32 cellular contexts compared by ENCODE assay signal in the genomic region with DNA sequence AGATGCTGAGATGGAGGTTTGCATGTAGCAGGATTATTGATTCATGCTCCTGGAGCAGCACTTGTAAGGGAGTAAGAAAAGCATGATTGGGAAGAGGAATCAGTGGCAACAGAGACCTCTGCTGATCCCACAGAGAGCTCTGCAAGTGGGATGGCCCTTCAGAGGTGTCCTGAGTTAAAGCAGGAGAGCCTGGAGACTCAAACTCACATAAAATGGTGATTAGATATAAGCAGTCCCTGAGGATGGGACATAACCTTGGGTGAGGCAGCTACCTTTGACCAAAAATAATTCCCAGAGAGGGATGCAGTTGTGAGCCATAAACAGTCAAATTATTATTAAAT. TPM values are rescaled to one million over a fixed set of nuclear protein-coding genes. Genes with fewer than 3 reads are reported as not detected.
"Had no signal": no experiment of that assay in that cellular context is flagged by ENCODE, and none has a peak within 500 bp of the region (broad histone marks: within the 10 kb centered on the region; RNA-seq: fewer than 3 reads in every experiment).

No MANE protein-coding gene starts in this region.

- H3K36me3 Mint-ChIP-seq: activated CD4-positive, alpha-beta memory T cell treated with anti-CD3 and anti-CD28 coated beads for 36 hours; activated CD8-positive, alpha-beta memory T cell treated with anti-CD3 and anti-CD28 coated beads, Interleukin-2, amount 10 ng/mL, durations not matched to agents 7 days and 5 days; activated naive CD4-positive, alpha-beta T cell treated with anti-CD3 and anti-CD28 coated beads, Interleukin-2, amount 50 U/mL, for 24 hours; activated naive CD8-positive, alpha-beta T cell treated with anti-CD3 and anti-CD28 coated beads for 36 hours had no signal

- H3K4me1 Mint-ChIP-seq: activated B cell treated with CpG ODN at 0.5 μM for 24 hours; activated CD4-positive, alpha-beta T cell treated with anti-CD3 and anti-CD28 coated beads, Interleukin-2, amount 10 ng/mL, durations not matched to agents 24 days and 14 days; activated CD8-positive, alpha-beta memory T cell treated with anti-CD3 and anti-CD28 coated beads, Interleukin-2, amount 10 ng/mL, durations not matched to agents 7 days and 5 days; activated naive CD4-positive, alpha-beta T cell treated with anti-CD3 and anti-CD28 coated beads, Interleukin-2, amount 50 U/mL, for 24 hours; activated naive CD8-positive, alpha-beta T cell treated with anti-CD3 and anti-CD28 coated beads for 36 hours; activated naive CD8-positive, alpha-beta T cell treated with anti-CD3 and anti-CD28 coated beads, Interleukin-2, amount 50 U/mL, for 24 hours had no signal

- H3K9me3 Mint-ChIP-seq: activated B cell treated with CpG ODN at 0.5 μM for 24 hours; activated CD4-positive, alpha-beta memory T cell treated with anti-CD3 and anti-CD28 coated beads for 36 hours; activated CD4-positive, alpha-beta T cell treated with anti-CD3 and anti-CD28 coated beads, Interleukin-2, amount 10 ng/mL, durations not matched to agents 24 days and 14 days; activated naive CD4-positive, alpha-beta T cell treated with anti-CD3 and anti-CD28 coated beads for 36 hours; activated naive CD4-positive, alpha-beta T cell treated with anti-CD3 and anti-CD28 coated beads, Interleukin-2, amount 50 U/mL, for 24 hours; activated naive CD8-positive, alpha-beta T cell treated with anti-CD3 and anti-CD28 coated beads for 36 hours; activated naive CD8-positive, alpha-beta T cell treated with anti-CD3 and anti-CD28 coated beads, Interleukin-2, amount 50 U/mL, for 24 hours; activated T-helper 1 cell treated with anti-CD3 and anti-CD28 coated beads, Interleukin-12 subunit alpha, Interleukin-12 subunit beta, Interleukin-2, Interleukin-4 antibody, amounts not matched to agents 30 ng/mL and 10 ng/mL and 1 ng/mL, durations not matched to agents 14 hours and 24 hours and 36 hours; activated T-helper 2 cell treated with anti-CD3 and anti-CD28 coated beads, Interferon-gamma antibody, Interleukin-2, Interleukin-4, amounts not matched to agents 10 μg/mL and 5 μg/mL and 100 μg/mL, durations not matched to agents 14 hours and 24 hours and 36 hours; effector memory CD8-positive, alpha-beta T cell had no signal

- H3K4me1 ChIP-seq: adrenal gland, body of pancreas, esophagus squamous epithelium, gastroesophageal sphincter, heart right ventricle had no signal

- H3K27me3 Mint-ChIP-seq: activated CD4-positive, alpha-beta T cell treated with anti-CD3 and anti-CD28 coated beads, Interleukin-2, amount 10 ng/mL, durations not matched to agents 24 days and 14 days; activated CD8-positive, alpha-beta memory T cell treated with anti-CD3 and anti-CD28 coated beads, Interleukin-2, amount 10 ng/mL, durations not matched to agents 7 days and 5 days had no signal

- DNase-seq: activated B cell treated with CpG ODN at 0.5 μM for 24 hours; activated CD4-positive, alpha-beta memory T cell treated with anti-CD3 and anti-CD28 coated beads for 36 hours; activated CD4-positive, alpha-beta T cell treated with anti-CD3 and anti-CD28 coated beads, Interleukin-2, amount 10 ng/mL, durations not matched to agents 24 days and 14 days; activated CD8-positive, alpha-beta memory T cell treated with anti-CD3 and anti-CD28 coated beads, Interleukin-2, amount 10 ng/mL, durations not matched to agents 7 days and 5 days; activated CD8-positive, alpha-beta memory T cell treated with anti-CD3 and anti-CD28 coated beads, Interleukin-2, amount 50 U/mL, for 4 hours; activated CD8-positive, alpha-beta T cell treated with anti-CD3 and anti-CD28 coated beads, Interleukin-2, amount 10 ng/mL, durations not matched to agents 7 days and 5 days; activated effector memory CD4-positive, alpha-beta T cell treated with anti-CD3 and anti-CD28 coated beads, Interleukin-2, amount 50 U/mL, for 16 hours; activated naive CD4-positive, alpha-beta T cell treated with anti-CD3 and anti-CD28 coated beads for 36 hours; activated naive CD8-positive, alpha-beta T cell treated with anti-CD3 and anti-CD28 coated beads for 36 hours; activated naive CD8-positive, alpha-beta T cell treated with anti-CD3 and anti-CD28 coated beads, Interleukin-2, amount 50 U/mL, for 24 hours; activated T-cell treated with anti-CD3 and anti-CD28 coated beads, Interleukin-2, amount 50 U/mL, for 1 hour; activated T-cell treated with anti-CD3 and anti-CD28 coated beads, Interleukin-2, amount 50 U/mL, for 48 hours; adrenal gland; amygdala; aorta; body of pancreas; cortex of kidney; effector CD4-positive, alpha-beta T cell; effector memory CD8-positive, alpha-beta T cell; esophagus squamous epithelium; foreskin melanocyte; heart right ventricle had no signal

- H3K27ac Mint-ChIP-seq: activated B cell treated with CpG ODN at 0.5 μM for 24 hours; activated CD4-positive, alpha-beta memory T cell treated with anti-CD3 and anti-CD28 coated beads for 36 hours; activated CD4-positive, alpha-beta T cell treated with anti-CD3 and anti-CD28 coated beads, Interleukin-2, amount 10 ng/mL, durations not matched to agents 24 days and 14 days; activated CD8-positive, alpha-beta memory T cell treated with anti-CD3 and anti-CD28 coated beads, Interleukin-2, amount 10 ng/mL, durations not matched to agents 7 days and 5 days; activated CD8-positive, alpha-beta T cell treated with anti-CD3 and anti-CD28 coated beads, Interleukin-2, amount 10 ng/mL, durations not matched to agents 7 days and 5 days; activated naive CD4-positive, alpha-beta T cell treated with anti-CD3 and anti-CD28 coated beads for 36 hours; activated naive CD4-positive, alpha-beta T cell treated with anti-CD3 and anti-CD28 coated beads, Interleukin-2, amount 50 U/mL, for 24 hours; activated naive CD8-positive, alpha-beta T cell treated with anti-CD3 and anti-CD28 coated beads for 36 hours; activated naive CD8-positive, alpha-beta T cell treated with anti-CD3 and anti-CD28 coated beads, Interleukin-2, amount 50 U/mL, for 24 hours; activated T-helper 1 cell treated with anti-CD3 and anti-CD28 coated beads, Interleukin-12 subunit alpha, Interleukin-12 subunit beta, Interleukin-2, Interleukin-4 antibody, amounts not matched to agents 30 ng/mL and 10 ng/mL and 1 ng/mL, durations not matched to agents 14 hours and 24 hours and 36 hours; activated T-helper 2 cell treated with anti-CD3 and anti-CD28 coated beads, Interferon-gamma antibody, Interleukin-2, Interleukin-4, amounts not matched to agents 10 μg/mL and 5 μg/mL and 100 μg/mL, durations not matched to agents 14 hours and 24 hours and 36 hours; effector memory CD8-positive, alpha-beta T cell had no signal

- H3K27ac ChIP-seq: adrenal gland, body of pancreas, epithelial cell of prostate, esophagus squamous epithelium, gastroesophageal sphincter, heart right ventricle had no signal

- FAIRE-seq: colon, endometrium had no signal

- H3K27me3 ChIP-seq: body of pancreas, esophagus squamous epithelium, gastroesophageal sphincter had no signal

- H3K36me3 ChIP-seq: adrenal gland, esophagus squamous epithelium, gastroesophageal sphincter, heart right ventricle had no signal

- ATAC-seq: activated CD4-positive, CD25-positive, alpha-beta regulatory T cell treated with anti-CD3 and anti-CD28 coated beads, Interleukin-2, amount 50 U/mL, for 24 hours; activated CD8-positive, alpha-beta memory T cell treated with anti-CD3 and anti-CD28 coated beads, Interleukin-2, amount 10 ng/mL, durations not matched to agents 7 days and 5 days; activated CD8-positive, alpha-beta T cell treated with anti-CD3 and anti-CD28 coated beads, Interleukin-2, amount 10 ng/mL, durations not matched to agents 7 days and 5 days; activated naive CD8-positive, alpha-beta T cell treated with anti-CD3 and anti-CD28 coated beads, Interleukin-2, amount 50 U/mL, for 24 hours; body of pancreas; effector memory CD8-positive, alpha-beta T cell; gastroesophageal sphincter had no signal

- H3K4me3 ChIP-seq: adrenal gland, body of pancreas, esophagus squamous epithelium, gastroesophageal sphincter, heart right ventricle had no signal

- H3K4me3 Mint-ChIP-seq: activated B cell treated with CpG ODN at 0.5 μM for 24 hours; activated CD4-positive, alpha-beta memory T cell treated with anti-CD3 and anti-CD28 coated beads for 36 hours; activated CD4-positive, alpha-beta T cell treated with anti-CD3 and anti-CD28 coated beads, Interleukin-2, amount 10 ng/mL, durations not matched to agents 24 days and 14 days; activated CD8-positive, alpha-beta memory T cell treated with anti-CD3 and anti-CD28 coated beads, Interleukin-2, amount 10 ng/mL, durations not matched to agents 7 days and 5 days; activated CD8-positive, alpha-beta T cell treated with anti-CD3 and anti-CD28 coated beads, Interleukin-2, amount 10 ng/mL, durations not matched to agents 7 days and 5 days; activated naive CD4-positive, alpha-beta T cell treated with anti-CD3 and anti-CD28 coated beads for 36 hours; activated naive CD4-positive, alpha-beta T cell treated with anti-CD3 and anti-CD28 coated beads, Interleukin-2, amount 50 U/mL, for 24 hours; activated naive CD8-positive, alpha-beta T cell treated with anti-CD3 and anti-CD28 coated beads for 36 hours; activated naive CD8-positive, alpha-beta T cell treated with anti-CD3 and anti-CD28 coated beads, Interleukin-2, amount 50 U/mL, for 24 hours; activated T-helper 1 cell treated with anti-CD3 and anti-CD28 coated beads, Interleukin-12 subunit alpha, Interleukin-12 subunit beta, Interleukin-2, Interleukin-4 antibody, amounts not matched to agents 30 ng/mL and 10 ng/mL and 1 ng/mL, durations not matched to agents 14 hours and 24 hours and 36 hours; effector memory CD8-positive, alpha-beta T cell had no signal

- H3K9me3 ChIP-seq: adrenal gland, body of pancreas, esophagus squamous epithelium, gastroesophageal sphincter, heart right ventricle had no signal

RNA-seq across cellular contexts. Expression of a gene that starts 25.4 kb away (rescaled TPM):
- total RNA-seq: activated B cell treated with CpG ODN at 0.5 μM for 24 hours; activated CD4-positive, alpha-beta memory T cell treated with anti-CD3 and anti-CD28 coated beads for 36 hours; activated CD4-positive, alpha-beta T cell treated with anti-CD3 and anti-CD28 coated beads, Interleukin-2, amount 10 ng/mL, durations not matched to agents 24 days and 14 days; activated CD8-positive, alpha-beta memory T cell treated with anti-CD3 and anti-CD28 coated beads for 36 hours; activated CD8-positive, alpha-beta memory T cell treated with anti-CD3 and anti-CD28 coated beads, Interleukin-2, amount 10 ng/mL, durations not matched to agents 7 days and 5 days; activated CD8-positive, alpha-beta T cell treated with anti-CD3 and anti-CD28 coated beads, Interleukin-2, amount 10 ng/mL, durations not matched to agents 7 days and 5 days; activated naive CD8-positive, alpha-beta T cell treated with anti-CD3 and anti-CD28 coated beads for 36 hours; activated T-helper 1 cell treated with anti-CD3 and anti-CD28 coated beads, Interleukin-12 subunit alpha, Interleukin-12 subunit beta, Interleukin-2, Interleukin-4 antibody, amounts not matched to agents 30 ng/mL and 10 ng/mL and 1 ng/mL, durations not matched to agents 14 hours and 24 hours and 36 hours; activated T-helper 2 cell treated with anti-CD3 and anti-CD28 coated beads, Interferon-gamma antibody, Interleukin-2, Interleukin-4, amounts not matched to agents 10 μg/mL and 5 μg/mL and 100 μg/mL, durations not matched to agents 14 hours and 24 hours and 36 hours; T-helper 1 cell treated with Interleukin-12 subunit alpha and Interleukin-12 subunit beta and Interleukin-4 antibody, amounts not matched to agents 30 ng/mL and 1 ng/mL, for 36 hours had no signal
